In the genomic region with DNA sequence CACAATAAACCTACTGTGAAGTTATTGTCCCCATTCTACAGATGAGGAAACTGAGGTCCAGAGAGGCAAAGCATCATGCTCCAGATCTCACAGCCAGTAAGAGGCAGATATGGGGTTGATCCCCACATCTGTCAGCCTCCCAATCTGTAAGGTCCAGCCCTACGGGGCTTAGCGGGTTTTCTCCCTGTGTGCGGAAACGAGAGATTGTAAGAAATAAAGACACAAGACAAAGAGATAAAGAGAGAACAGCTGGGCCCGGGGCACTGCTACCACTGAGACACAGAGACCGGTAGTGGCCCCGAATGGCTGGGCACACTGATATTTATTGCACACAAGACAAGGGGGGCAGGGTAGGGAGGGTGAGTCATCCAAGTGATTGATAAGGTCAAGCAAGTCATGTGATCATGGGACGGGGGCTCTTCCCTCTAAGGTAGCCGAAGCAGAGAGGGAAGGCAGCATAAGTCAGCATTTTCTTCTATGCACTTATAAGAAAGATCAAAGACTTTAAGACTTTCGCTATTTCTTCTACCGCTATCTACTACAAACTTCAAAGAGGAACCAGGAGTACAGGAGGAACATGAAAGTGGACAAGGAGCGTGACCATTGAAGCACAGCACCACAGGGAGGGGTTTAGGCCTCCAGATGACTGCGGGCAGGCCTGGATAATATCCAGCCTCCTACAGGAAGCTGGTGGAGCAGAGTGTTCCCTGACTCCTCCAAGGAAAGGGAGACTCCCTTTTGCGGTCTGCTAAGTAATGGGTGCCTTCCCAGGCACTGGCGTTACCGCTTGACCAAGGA, we compare ENCODE assay signal across 7 cellular contexts. TPM values are rescaled to one million over a fixed set of nuclear protein-coding genes. Genes with fewer than 3 reads are reported as not detected.
DNase-seq lines count a peak whose midpoint lies in the region; ATAC-seq and TF ChIP-seq lines count a peak whose summit lies in the region.
"Not testable (repeated sequence)": the region's sequence is repeated elsewhere in the genome, so short reads cannot be mapped to it uniquely, and the experiment has no call there.

No MANE protein-coding gene starts in this region.

- H3K4me3 Mint-ChIP-seq in T-helper 2 cell treated with Interferon-gamma antibody and Interleukin-4, amounts not matched to agents 5 μg/mL and 100 μg/mL, for 36 hours, result peak overlapping the region; percentile 63
- not testable (repeated sequence) for H3K4me3 Mint-ChIP-seq in activated naive CD8-positive, alpha-beta T cell treated with anti-CD3 and anti-CD28 coated beads, Interleukin-2, amount 10 ng/mL, durations not matched to agents 7 days and 5 days

- H3K27me3 Mint-ChIP-seq in T-helper 2 cell treated with Interferon-gamma antibody and Interleukin-4, amounts not matched to agents 5 μg/mL and 100 μg/mL, for 36 hours (ENCODE audit: low read depth); activated naive CD8-positive, alpha-beta T cell treated with anti-CD3 and anti-CD28 coated beads, Interleukin-2, amount 10 ng/mL, durations not matched to agents 7 days and 5 days: not testable (repeated sequence)

- not testable (repeated sequence) for TF ChIP-seq CTCF in NB4 (IDR thresholded peaks at IDR 0.05; ENCODE audit: low read depth, low read length); fibroblast of villous mesenchyme (IDR thresholded peaks at IDR 0.05; ENCODE audit: insufficient read depth, low read depth, low read length); lower lobe of right lung (IDR thresholded peaks at IDR 0.05); sigmoid colon (IDR thresholded peaks at IDR 0.05)

- POLR2A ChIA-PET in activated naive CD8-positive, alpha-beta T cell treated with anti-CD3 and anti-CD28 coated beads, Interleukin-2, amount 10 ng/mL, durations not matched to agents 7 days and 5 days (lab: Charles Lee), result not testable (repeated sequence)

- H3K27me3 ChIP-seq in lower lobe of right lung (ENCODE audit: low read depth); sigmoid colon: not testable (repeated sequence)

- H3K4me1 Mint-ChIP-seq in T-helper 2 cell treated with Interferon-gamma antibody and Interleukin-4, amounts not matched to agents 5 μg/mL and 100 μg/mL, for 36 hours (ENCODE audit: low read depth), result peaks cover 42% of the 10 kb centered on the region
- H3K4me1 Mint-ChIP-seq in activated naive CD8-positive, alpha-beta T cell treated with anti-CD3 and anti-CD28 coated beads, Interleukin-2, amount 10 ng/mL, durations not matched to agents 7 days and 5 days, result peaks cover 35% of the 10 kb centered on the region

- not testable (repeated sequence) for H3K9me3 Mint-ChIP-seq in T-helper 2 cell treated with Interferon-gamma antibody and Interleukin-4, amounts not matched to agents 5 μg/mL and 100 μg/mL, for 36 hours; activated naive CD8-positive, alpha-beta T cell treated with anti-CD3 and anti-CD28 coated beads, Interleukin-2, amount 10 ng/mL, durations not matched to agents 7 days and 5 days

- WGBS in sigmoid colon, 2 donors, result 82 to 89% methylated on average over 16 of the region's 16 CpGs

- not testable (repeated sequence) for H3K27ac Mint-ChIP-seq in T-helper 2 cell treated with Interferon-gamma antibody and Interleukin-4, amounts not matched to agents 5 μg/mL and 100 μg/mL, for 36 hours
- H3K27ac Mint-ChIP-seq in activated naive CD8-positive, alpha-beta T cell treated with anti-CD3 and anti-CD28 coated beads, Interleukin-2, amount 10 ng/mL, durations not matched to agents 7 days and 5 days, result peak overlapping the region; percentile 76

- TF ChIP-seq POLR2A in NB4 (IDR thresholded peaks at IDR 0.05; ENCODE audit: extremely low read depth, insufficient read length); sigmoid colon (IDR thresholded peaks at IDR 0.05): not testable (repeated sequence)

- H3K4me1 ChIP-seq in lower lobe of right lung (peaks cover 49% of the 10 kb centered on the region), sigmoid colon (peaks cover 0 to 19% (median 16%) of the 10 kb centered on the region in 4 donors)

- peaks cover 28% of the 10 kb centered on the region for H3K36me3 Mint-ChIP-seq in T-helper 2 cell treated with Interferon-gamma antibody and Interleukin-4, amounts not matched to agents 5 μg/mL and 100 μg/mL, for 36 hours (ENCODE audit: low read depth)
- H3K36me3 Mint-ChIP-seq in activated naive CD8-positive, alpha-beta T cell treated with anti-CD3 and anti-CD28 coated beads, Interleukin-2, amount 10 ng/mL, durations not matched to agents 7 days and 5 days, result peaks cover 26% of the 10 kb centered on the region

- DNase-seq in ELF-1 (ENCODE audit: low read depth, low spot score) (peak; percentile 58), NB4 (ENCODE audit: low read depth) (peak; percentile 73), fibroblast of villous mesenchyme (ENCODE audit: low read depth) (peak; percentile 95), lower lobe of right lung (peak; percentile 72), sigmoid colon (peak; percentile 69)
- DNase-seq in T-helper 2 cell treated with Interferon-gamma antibody and Interleukin-4, amounts not matched to agents 5 μg/mL and 100 μg/mL, for 36 hours (ENCODE audit: low spot score); activated naive CD8-positive, alpha-beta T cell treated with anti-CD3 and anti-CD28 coated beads, Interleukin-2, amount 10 ng/mL, durations not matched to agents 7 days and 5 days: not testable (repeated sequence)

- not testable (repeated sequence) for H3K9me3 ChIP-seq in lower lobe of right lung, sigmoid colon

- H3K27ac ChIP-seq in lower lobe of right lung, result not testable (repeated sequence)
- H3K27ac ChIP-seq in sigmoid colon, result peak overlapping the region in 1 of 4 donors; percentile 41

- intact Hi-C loops in lower lobe of right lung (cut with DNase I), result not testable (repeated sequence)
- intact Hi-C loops in sigmoid colon (cut with DNase I), result loop anchor here (10.0 kb wide), 1 partner anchor 261 kb away; the partner anchor contains the start of gene MTHFS

- ATAC-seq in activated naive CD8-positive, alpha-beta T cell treated with anti-CD3 and anti-CD28 coated beads, Interleukin-2, amount 10 ng/mL, durations not matched to agents 7 days and 5 days (ENCODE audit: low read depth); lower lobe of right lung: not testable (repeated sequence)

- TF ChIP-seq EP300 in sigmoid colon (IDR thresholded peaks at IDR 0.05), result not testable (repeated sequence)

- H3K4me3 ChIP-seq in NB4 (ENCODE audit: low read depth, low read length); lower lobe of right lung; sigmoid colon: not testable (repeated sequence)
- H3K4me3 ChIP-seq in fibroblast of villous mesenchyme (ENCODE audit: low read depth, low read length), result peak overlapping the region; percentile 83

- not testable (repeated sequence) for H3K36me3 ChIP-seq in lower lobe of right lung
- H3K36me3 ChIP-seq in sigmoid colon, result peaks cover 0 to 11% (median 0%) of the 10 kb centered on the region in 4 donors

RNA-seq across cellular contexts. Expression of gene FAH, which starts 2.8 kb away (rescaled TPM):
- total RNA-seq in activated naive CD8-positive, alpha-beta T cell treated with anti-CD3 and anti-CD28 coated beads, Interleukin-2, amount 10 ng/mL, durations not matched to agents 7 days and 5 days, result 10 to 100 TPM; 32.0 to 34.6 TPM
- total RNA-seq in fibroblast of villous mesenchyme (21.9 and 27.2 TPM in 2 replicates), lower lobe of right lung (25.6 TPM), sigmoid colon (10 to 100 TPM; 11.4 to 23.5 (median 12.0) TPM)
- polyA plus RNA-seq in sigmoid colon, result 10 to 100 TPM; 14.4 to 17.5 (median 17.1) TPM
